7 cellular contexts compared by ENCODE assay signal in genomic region chr7:36670585-36671431, GRCh38. TPM values are rescaled to one million over a fixed set of nuclear protein-coding genes. Genes with fewer than 3 reads are reported as not detected.
DNase-seq lines count a peak whose midpoint lies in the region; ATAC-seq and TF ChIP-seq lines count a peak whose summit lies in the region.

No MANE protein-coding gene starts in this region.

- no peaks in the 10 kb centered on the region for H3K9me3 ChIP-seq in right lobe of liver

- TF ChIP-seq POLR2A in right lobe of liver (IDR thresholded peaks at IDR 0.05): no peak

- 33% methylated on average over 3 of the region's 17 CpGs for WGBS in right lobe of liver (ENCODE audit: insufficient coverage, low coverage, low lambda C conversion rate, missing lambda C conversion rate)

- H3K4me3 ChIP-seq in GM12875 (ENCODE audit: low read depth, low read length) (no peak overlapping the region), choroid plexus epithelial cell (ENCODE audit: low read depth, low read length) (no peak overlapping the region), right lobe of liver (no peak overlapping the region)

- TF ChIP-seq CTCF in GM12875 (IDR thresholded peaks at IDR 0.05; ENCODE audit: borderline replicate concordance, insufficient read depth, low read depth, low read length) (peak; percentile 88), choroid plexus epithelial cell (conservative IDR thresholded peaks at IDR 0.05; ENCODE audit: low read depth, low read length) (peak; percentile 99), right lobe of liver (IDR thresholded peaks at IDR 0.05) (peak; percentile 91 to 94 (median 92))

- ATAC-seq in HG03025 (IDR thresholded peaks at IDR 0.05; ENCODE audit: low FRiP score, unreplicated experiment) (peak; percentile 66), right lobe of liver (peak; percentile 98 to 100 (median 99))

- no peaks in the 10 kb centered on the region for H3K4me1 ChIP-seq in right lobe of liver

- intact Hi-C loops in right lobe of liver (cut with DNase I): loop anchor here in 1 of 2 donors (10.0 kb wide), 1 partner anchor 186 kb away; no protein-coding TSS in a partner anchor

- H3K27me3 ChIP-seq in right lobe of liver: no peaks in the 10 kb centered on the region

- no peaks in the 10 kb centered on the region for H3K36me3 ChIP-seq in right lobe of liver

- DNase-seq in NCI-H345 treated with DMSO at 0.1 percent for 48 hours (lab: John Stamatoyannopoulos, UW; ENCODE audit: unreplicated experiment) (peak; percentile 62), choroid plexus epithelial cell (ENCODE audit: low read depth) (peak; percentile 80), right lobe of liver (peak in 2 of 3 donors; percentile 35 to 68)
- DNase-seq in activated CD4-positive, alpha-beta T cell treated with anti-CD3 and anti-CD28 coated beads for 4 hours: peak; percentile 50 to 72
- peak; percentile 31 for DNase-seq in stimulated activated CD8-positive, alpha-beta memory T cell treated with anti-CD3 and anti-CD28 coated beads, Interleukin-12 subunit alpha, Interleukin-12 subunit beta, amount 100 ng/mL, for 4 hours (ENCODE audit: low read depth)

- no peak overlapping the region for H3K27ac ChIP-seq in right lobe of liver

RNA-seq across cellular contexts. Expression of gene AOAH, which starts 53.5 kb away (rescaled TPM):
- total RNA-seq in right lobe of liver: 10 to 100 TPM in 1 of 6 experiments, 1 to 10 TPM in 5; 2.9 to 11.3 (median 6.4) TPM
